In genomic region chr2:63841254-63842022, GRCh38 we compare ENCODE assay signal across 8 cellular contexts. TPM values are rescaled to one million over a fixed set of nuclear protein-coding genes. Genes with fewer than 3 reads are reported as not detected.
A peak's percentile ranks its signal among the peaks of the same experiment; 100 is the strongest.
DNase-seq lines count a peak whose midpoint lies in the region; ATAC-seq lines count a peak whose summit lies in the region.

Gene UGP2, plus strand, starts transcription at chr2:63841896. Its CDS starts 290 bp downstream, at chr2:63842186.

- POLR2A ChIA-PET in CD8-positive, alpha-beta memory T cell (lab: Charles Lee) = interaction anchor here (0.7 to 2.6 kb wide), 10 partner anchors 15 to 1386 kb away, joined by 3 to 19 read pairs (median 6); partner anchors contain the start of genes ACTR2, MDH1, RAB1A and WDPCP

- peak within 1 kb of the TSS; percentile 97 for H3K4me3 ChIP-seq in CD8-positive, alpha-beta memory T cell (ENCODE audit: low read length)
- H3K4me3 ChIP-seq in endocrine pancreas (ENCODE audit: control insufficient read depth, insufficient read depth, low read length) = peak within 1 kb of the TSS; percentile 97

- peak within 1 kb of the TSS; percentile 95 to 100 (median 98) for H3K4me3 Mint-ChIP-seq in CD8-positive, alpha-beta memory T cell

- peak within 1 kb of the TSS; percentile 97 for H3K9ac ChIP-seq in endocrine pancreas (ENCODE audit: control insufficient read depth, insufficient read depth, low read length)

- peak; percentile 19 for ATAC-seq in GM19468 (IDR thresholded peaks at IDR 0.05; ENCODE audit: extremely low read depth, unreplicated experiment)

- H3K27me3 Mint-ChIP-seq in CD8-positive, alpha-beta memory T cell = no peaks in the 10 kb centered on the region

- H3K9me3 ChIP-seq in CD8-positive, alpha-beta memory T cell (ENCODE audit: low read length) = no peaks in the 10 kb centered on the region
- H3K9me3 ChIP-seq in endocrine pancreas (ENCODE audit: control insufficient read depth, low read length) = no peaks in the 10 kb centered on the region

- H3K9me3 Mint-ChIP-seq in CD8-positive, alpha-beta memory T cell = no peaks in the 10 kb centered on the region

- H3K36me3 Mint-ChIP-seq in CD8-positive, alpha-beta memory T cell = peaks cover 0 to 17% (median 0%) of the 10 kb centered on the region in 3 donors

- no peaks in the 10 kb centered on the region for H3K36me3 ChIP-seq in CD8-positive, alpha-beta memory T cell (ENCODE audit: insufficient read depth, low read length)
- H3K36me3 ChIP-seq in endocrine pancreas (ENCODE audit: control insufficient read depth, insufficient read depth, low read length) = no peaks in the 10 kb centered on the region

- H3K27ac Mint-ChIP-seq in CD8-positive, alpha-beta memory T cell = peak within 1 kb of the TSS; percentile 95 to 99 (median 98)

- H3K27me3 ChIP-seq in CD8-positive, alpha-beta memory T cell (ENCODE audit: insufficient read depth, low read length, poor library complexity, severe bottlenecking) = no peaks in the 10 kb centered on the region
- no peaks in the 10 kb centered on the region for H3K27me3 ChIP-seq in endocrine pancreas (ENCODE audit: control insufficient read depth, insufficient read depth, low read length)

- H3K27ac ChIP-seq in CD8-positive, alpha-beta memory T cell (ENCODE audit: low read depth, low read length) = peak within 1 kb of the TSS; percentile 85

- H3K4me1 ChIP-seq in CD8-positive, alpha-beta memory T cell (ENCODE audit: insufficient read depth, low read length) = peaks cover 36% of the 10 kb centered on the region
- H3K4me1 ChIP-seq in endocrine pancreas (ENCODE audit: control insufficient read depth, insufficient read depth, low read length) = peaks cover 13% of the 10 kb centered on the region

- CTCF ChIA-PET in CD8-positive, alpha-beta memory T cell (lab: Charles Lee) = interaction anchor here (0.7 to 1.8 kb wide), 7 partner anchors 10 to 24 kb away, joined by 3 to 7 read pairs (median 4); no protein-coding TSS in a partner anchor

- H3K4me1 Mint-ChIP-seq in CD8-positive, alpha-beta memory T cell = peaks cover 52 to 65% (median 61%) of the 10 kb centered on the region in 3 donors

- DNase-seq in CD8-positive, alpha-beta memory T cell = peak; percentile 78 to 89 (median 84)
- DNase-seq in HS-5 (ENCODE audit: low read depth) (peak; percentile 83), NOMO-1 treated with DMSO at 0.1 percent for 48 hours (lab: John Stamatoyannopoulos, UW; ENCODE audit: unreplicated experiment) (peak; percentile 93), mesenteric fat pad (ENCODE audit: low spot score) (peak; percentile 97)
- DNase-seq in activated CD8-positive, alpha-beta memory T cell treated with anti-CD3 and anti-CD28 coated beads for 4 hours (ENCODE audit: low read depth in 2 of 2) = peak; percentile 55 to 67
- peak; percentile 82 to 83 for DNase-seq in stimulated activated CD8-positive, alpha-beta memory T cell treated with anti-CD3 and anti-CD28 coated beads, Interleukin-15, amount 100 ng/mL, for 48 hours (ENCODE audit: low read depth in 2 of 2)

RNA-seq across cellular contexts. Expression of gene UGP2, which starts in this region (rescaled TPM):
- 10 to 100 TPM; 59.2 to 59.8 TPM for total RNA-seq in CD8-positive, alpha-beta memory T cell
- polyA plus RNA-seq in CD8-positive, alpha-beta memory T cell = 131 TPM
- 563 TPM for total RNA-seq in mesenteric fat pad

Comparison
In these comparisons a context has a peak if more than half of its experiments do, and no peak if none do; other contexts are left out.
1. Peak in every context shown above with its lines: DNase-seq, ATAC-seq, H3K4me3 ChIP-seq and H3K27ac ChIP-seq.